Comparison of ENCODE assay signal across 1 cellular context in genomic region chr11:78564037-78564888, GRCh38.
TF ChIP-seq lines count a peak whose summit lies in the region.

No MANE protein-coding gene starts in this region.

TF ChIP-seq in HEK293, 187 proteins besides CTCF, POLR2A, EP300 and RAD21 (continued from another document):
- TF ChIP-seq ZNF362 (tag by site-specific recombination; IDR thresholded peaks at IDR 0.05) (no peak), ZNF585B (tag by site-specific recombination; IDR thresholded peaks at IDR 0.05) (no peak), ZNF660 (tag by site-specific recombination; IDR thresholded peaks at IDR 0.05) (peak; percentile 55; the same call in 1 of the 2 replicates), HOXC10 (CRISPR knock-in tag; IDR thresholded peaks at IDR 0.05) (no peak), ZNF10 (tag by site-specific recombination; IDR thresholded peaks at IDR 0.05) (no peak), ZNF768 (tag by site-specific recombination; IDR thresholded peaks at IDR 0.05) (no peak), YY2 (tag by site-specific recombination; IDR thresholded peaks at IDR 0.05) (no peak), ZNF843 (tag by site-specific recombination; IDR thresholded peaks at IDR 0.05) (no peak), ZBTB17 (tag by site-specific recombination; IDR thresholded peaks at IDR 0.05) (no peak), ZSCAN16 (tag by site-specific recombination; IDR thresholded peaks at IDR 0.05) (no peak), ZNF473 (tag by site-specific recombination; IDR thresholded peaks at IDR 0.05) (no peak)
